8 cellular contexts compared by ENCODE assay signal in genomic region chr17:57084802-57085447, GRCh38. TPM values are rescaled to one million over a fixed set of nuclear protein-coding genes. Genes with fewer than 3 reads are reported as not detected.
DNase-seq lines count a peak whose midpoint lies in the region; ATAC-seq, FAIRE-seq and TF ChIP-seq lines count a peak whose summit lies in the region.

TSS of gene AKAP1 (plus strand) at chr17:57085246. CDS start at chr17:57105465, 20,219 bp downstream.

- CTCF ChIA-PET in RWPE1 (lab: Yijun Ruan, JAX): interaction anchor here (0.7 kb wide), 2 partner anchors 30 kb away, joined by 3 read pairs; no protein-coding TSS in a partner anchor

- H3K4me3 ChIP-seq in fibroblast of mammary gland (ENCODE audit: control insufficient read depth, low read depth, low read length): peak within 1 kb of the TSS; percentile 89

- ATAC-seq in activated T-helper 17 cell treated with anti-CD3 and anti-CD28 coated beads, Interleukin-2, amount 50 U/mL, for 72 hours (replicated peaks): peak; percentile 93
- peak; percentile 83 to 96 (median 85) for ATAC-seq in natural killer cell

- H3K9me3 Mint-ChIP-seq in activated T-helper 17 cell treated with anti-CD3 and anti-CD28 coated beads, Interleukin-2, amount 50 U/mL, for 72 hours: no peaks in the 10 kb centered on the region
- H3K9me3 Mint-ChIP-seq in natural killer cell: no peaks in the 10 kb centered on the region

- DNase-seq in ELR (ENCODE audit: low read depth) (peak; percentile 97), H54 (ENCODE audit: insufficient read length, low spot score) (peak; percentile 98), LoVo (ENCODE audit: low spot score) (peak; percentile 97), RWPE1 (ENCODE audit: low spot score) (peak; percentile 99), fibroblast of mammary gland (ENCODE audit: low read depth) (peak; percentile 88), natural killer cell (peak; percentile 87)
- DNase-seq in stimulated activated naive CD4-positive, alpha-beta T cell treated with Interleukin-2 at 50 U/mL for 16 hours (lab: John Stamatoyannopoulos, UW): peak; percentile 92

- no peaks in the 10 kb centered on the region for H3K36me3 Mint-ChIP-seq in activated T-helper 17 cell treated with anti-CD3 and anti-CD28 coated beads, Interleukin-2, amount 50 U/mL, for 72 hours (ENCODE audit: low read depth)
- H3K36me3 Mint-ChIP-seq in natural killer cell: no peaks in the 10 kb centered on the region

- intact Hi-C loops in natural killer cell (cut with micrococcal nuclease): no loop called here

- TF ChIP-seq POLR2A in H54 (IDR thresholded peaks at IDR 0.05; ENCODE audit: low read depth, low read length): peak; percentile 90

- H3K27ac ChIP-seq in RWPE1: peak within 1 kb of the TSS; percentile 89

- peak within 1 kb of the TSS; percentile 90 for H3K27ac Mint-ChIP-seq in activated T-helper 17 cell treated with anti-CD3 and anti-CD28 coated beads, Interleukin-2, amount 50 U/mL, for 72 hours
- H3K27ac Mint-ChIP-seq in natural killer cell: peak within 1 kb of the TSS; percentile 77 to 81

- peaks cover 34% of the 10 kb centered on the region for H3K4me1 Mint-ChIP-seq in activated T-helper 17 cell treated with anti-CD3 and anti-CD28 coated beads, Interleukin-2, amount 50 U/mL, for 72 hours
- H3K4me1 Mint-ChIP-seq in natural killer cell: peaks cover 19 to 31% of the 10 kb centered on the region in 2 donors

- H3K27me3 Mint-ChIP-seq in activated T-helper 17 cell treated with anti-CD3 and anti-CD28 coated beads, Interleukin-2, amount 50 U/mL, for 72 hours: no peaks in the 10 kb centered on the region
- no peaks in the 10 kb centered on the region for H3K27me3 Mint-ChIP-seq in natural killer cell (ENCODE audit: low read depth in 2 of 2)

- POLR2A ChIA-PET in RWPE1 (lab: Yijun Ruan, JAX; ENCODE audit: low non-redundant PET): interaction anchor here (0.5 to 0.7 kb wide), 2 partner anchors 74 to 866 kb away, joined by 3 to 7 read pairs; no protein-coding TSS in a partner anchor

- no peak for FAIRE-seq in H54 (lab: Jason Lieb, UNC)

- peak within 1 kb of the TSS; percentile 89 for H3K4me3 Mint-ChIP-seq in activated T-helper 17 cell treated with anti-CD3 and anti-CD28 coated beads, Interleukin-2, amount 50 U/mL, for 72 hours
- peak within 1 kb of the TSS; percentile 89 for H3K4me3 Mint-ChIP-seq in natural killer cell

- TF ChIP-seq CTCF in RWPE1 (conservative IDR thresholded peaks at IDR 0.05; ENCODE audit: low read depth): peak; percentile 42; the same call in 1 of the 2 replicates
- TF ChIP-seq CTCF in fibroblast of mammary gland (conservative IDR thresholded peaks at IDR 0.05; ENCODE audit: control insufficient read depth, insufficient read depth, low read depth, low read length): no peak
- TF ChIP-seq CTCF in natural killer cell (IDR thresholded peaks at IDR 0.05): peak; percentile 22

RNA-seq across cellular contexts. Expression of gene AKAP1, which starts in this region (rescaled TPM):
- 10 to 100 TPM; 18.7 to 45.3 TPM for total RNA-seq in activated T-helper 17 cell treated with anti-CD3 and anti-CD28 coated beads, Interleukin-2, amount 50 U/mL, for 72 hours
- 10 to 100 TPM in 2 of 3 donors, 1 to 10 TPM in 1; 9.8 to 15.8 (median 11.4) TPM for total RNA-seq in natural killer cell

Comparison
In these comparisons a context has a peak if more than half of its experiments do, and no peak if none do; other contexts are left out.
1. Peak in every context shown above with its lines: DNase-seq, ATAC-seq, H3K4me3 ChIP-seq and H3K27ac ChIP-seq.